In the genomic region with DNA sequence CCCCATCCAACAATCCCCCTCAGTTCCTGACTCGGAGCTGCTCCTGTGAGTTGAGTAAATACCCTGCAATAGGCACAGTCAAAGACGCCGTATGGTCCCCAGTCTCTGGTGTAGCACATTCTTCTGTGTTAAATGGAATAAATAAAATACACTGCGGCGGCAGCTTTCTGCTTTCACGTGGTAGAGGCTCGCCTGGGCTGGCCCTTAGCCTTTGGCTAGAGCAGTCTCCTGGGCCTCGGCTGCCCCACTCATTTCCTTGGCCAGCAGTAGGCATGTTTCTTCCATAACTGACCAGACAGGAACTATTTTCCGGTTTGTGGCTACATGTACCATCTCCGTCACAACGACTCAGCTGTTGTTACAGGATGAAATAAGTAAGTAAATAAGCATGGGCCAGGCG, we compare ENCODE assay signal across 1 cellular context.
TF ChIP-seq lines count a peak whose summit lies in the region.

No MANE protein-coding gene starts in this region.

TF ChIP-seq in IMR-90, 13 proteins besides CTCF, POLR2A, EP300 and RAD21 (continued from another document):
- TF ChIP-seq SMC3 (IDR thresholded peaks at IDR 0.05; ENCODE audit: low read depth, low read length) (no peak), NFE2L2 (IDR thresholded peaks at IDR 0.05; ENCODE audit: low read depth, low read length) (no peak), MXI1 (IDR thresholded peaks at IDR 0.05; ENCODE audit: borderline replicate concordance, low read depth, low read length) (no peak)
- TF ChIP-seq, protein P1, sequence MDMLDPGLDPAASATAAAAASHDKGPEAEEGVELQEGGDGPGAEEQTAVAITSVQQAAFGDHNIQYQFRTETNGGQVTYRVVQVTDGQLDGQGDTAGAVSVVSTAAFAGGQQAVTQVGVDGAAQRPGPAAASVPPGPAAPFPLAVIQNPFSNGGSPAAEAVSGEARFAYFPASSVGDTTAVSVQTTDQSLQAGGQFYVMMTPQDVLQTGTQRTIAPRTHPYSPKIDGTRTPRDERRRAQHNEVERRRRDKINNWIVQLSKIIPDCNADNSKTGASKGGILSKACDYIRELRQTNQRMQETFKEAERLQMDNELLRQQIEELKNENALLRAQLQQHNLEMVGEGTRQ (IDR thresholded peaks at IDR 0.05; ENCODE audit: low read depth, low read length) = no peak
- TF ChIP-seq, protein P2, sequence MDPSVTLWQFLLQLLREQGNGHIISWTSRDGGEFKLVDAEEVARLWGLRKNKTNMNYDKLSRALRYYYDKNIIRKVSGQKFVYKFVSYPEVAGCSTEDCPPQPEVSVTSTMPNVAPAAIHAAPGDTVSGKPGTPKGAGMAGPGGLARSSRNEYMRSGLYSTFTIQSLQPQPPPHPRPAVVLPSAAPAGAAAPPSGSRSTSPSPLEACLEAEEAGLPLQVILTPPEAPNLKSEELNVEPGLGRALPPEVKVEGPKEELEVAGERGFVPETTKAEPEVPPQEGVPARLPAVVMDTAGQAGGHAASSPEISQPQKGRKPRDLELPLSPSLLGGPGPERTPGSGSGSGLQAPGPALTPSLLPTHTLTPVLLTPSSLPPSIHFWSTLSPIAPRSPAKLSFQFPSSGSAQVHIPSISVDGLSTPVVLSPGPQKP (IDR thresholded peaks at IDR 0.05; ENCODE audit: borderline replicate concordance, low read depth, low read length) = no peak
